Comparison of ENCODE assay signal across 33 cellular contexts in genomic region chr3:69532828-69533219, GRCh38.
"Had no signal": no experiment of that assay in that cellular context is flagged by ENCODE, and none has a peak within 500 bp of the region (broad histone marks: within the 10 kb centered on the region; RNA-seq: fewer than 3 reads in every experiment).

No MANE protein-coding gene starts in this region.

- H3K4me2 ChIP-seq: PC-9 had no signal

- H3K27me3 ChIP-seq: body of pancreas had no signal

- H3K9me3 ChIP-seq: adrenal gland, body of pancreas had no signal

- H2AFZ ChIP-seq: PC-9 had no signal

- H3K4me1 ChIP-seq: adrenal gland had no signal

- H3K36me3 ChIP-seq: adrenal gland had no signal

- DNase-seq: activated B cell treated with CpG ODN at 0.5 μM for 24 hours; activated CD4-positive, alpha-beta memory T cell treated with anti-CD3 and anti-CD28 coated beads for 36 hours; activated CD4-positive, alpha-beta T cell treated with anti-CD3 and anti-CD28 coated beads for 4 hours; activated CD4-positive, alpha-beta T cell treated with anti-CD3 and anti-CD28 coated beads, Interleukin-2, amount 50 U/mL, for 1 hour; activated CD4-positive, CD25-positive, alpha-beta regulatory T cell treated with anti-CD3 and anti-CD28 coated beads, Interleukin-2, amount 50 U/mL, for 72 hours; activated CD8-positive, alpha-beta memory T cell treated with anti-CD3 and anti-CD28 coated beads, Interleukin-2, amount 50 U/mL, for 4 hours; activated gamma-delta T cell treated with Interleukin-2 at 50 U/mL for 16 hours; activated naive CD4-positive, alpha-beta T cell treated with anti-CD3 and anti-CD28 coated beads for 36 hours; activated T-cell treated with anti-CD3 and anti-CD28 coated beads for 4 hours; activated T-cell treated with anti-CD3 and anti-CD28 coated beads, Interleukin-2, amount 50 U/mL, for 4 hours; adrenal gland; body of pancreas; caudate nucleus; Karpas-422; KBM-7; NCI-H1105; NCI-H1436; NCI-H1694; NCI-H1930; NCI-H2081 treated with DMSO at 0.1 percent for 48 hours; NCI-H226; NCI-H446 treated with DMSO at 0.1 percent for 48 hours; NCI-H524; NCI-H69; NK-92 treated with Interleukin-12 subunit alpha and Interleukin-12 subunit beta, amount 100 ng/mL, for 24 hours; PC-9; SIG-M5; T-cell; T-helper 17 cell; T-helper 9 cell had no signal

- ATAC-seq: activated T-cell treated with anti-CD3 and anti-CD28 coated beads, Interleukin-2, amount 50 U/mL, for 4 hours; body of pancreas; Right ventricle myocardium inferior; T-cell; T-helper 17 cell had no signal

- H3K27ac ChIP-seq: adrenal gland, body of pancreas, PC-9, RWPE1, VCaP had no signal

- H3K4me3 ChIP-seq: adrenal gland, body of pancreas, PC-9 had no signal
